ENCODE assay signal across 8 cellular contexts in genomic region chr10:31759124-31759798, GRCh38.
DNase-seq lines count a peak whose midpoint lies in the region; ATAC-seq and TF ChIP-seq lines count a peak whose summit lies in the region.

No MANE protein-coding gene starts in this region.

- DNase-seq in NCI-H2171 treated with DMSO at 0.1 percent for 48 hours (lab: John Stamatoyannopoulos, UW): peak; percentile 53
- DNase-seq in activated CD8-positive, alpha-beta memory T cell treated with anti-CD3 and anti-CD28 coated beads, Interleukin-2, amount 50 U/mL, for 48 hours: peak; percentile 81
- DNase-seq in epithelial cell of proximal tubule (ENCODE audit: low read depth): no peak
- DNase-seq in naive thymus-derived CD8-positive, alpha-beta T cell: peak in 9 of 10 donors; percentile 4 to 72 (median 25)
- peak; percentile 43 to 68 for DNase-seq in stimulated activated naive CD8-positive, alpha-beta T cell treated with anti-CD3 and anti-CD28 coated beads, Interleukin-15, amount 100 ng/mL, for 72 hours
- DNase-seq in HUDEP-2 (lab: John Stamatoyannopoulos, UW; ENCODE audit: unreplicated experiment in 76 of 76): no peak

- H3K4me3 Mint-ChIP-seq in naive thymus-derived CD8-positive, alpha-beta T cell: peak overlapping the region; percentile 88 to 95 (median 92)
- H3K4me3 Mint-ChIP-seq in stimulated activated naive CD8-positive, alpha-beta T cell treated with anti-CD3 and anti-CD28 coated beads, Interleukin-15, amount 100 ng/mL, for 72 hours: peak overlapping the region; percentile 90 to 95

- POLR2A ChIA-PET in naive thymus-derived CD8-positive, alpha-beta T cell (lab: Charles Lee): interaction anchor here (0.9 kb wide), 1 partner anchor 728 kb away, joined by 5 read pairs; the partner anchor contains the start of gene ZNF438

- peak overlapping the region; percentile 89 to 99 (median 95) for H3K27ac Mint-ChIP-seq in naive thymus-derived CD8-positive, alpha-beta T cell
- H3K27ac Mint-ChIP-seq in stimulated activated naive CD8-positive, alpha-beta T cell treated with anti-CD3 and anti-CD28 coated beads, Interleukin-15, amount 100 ng/mL, for 72 hours: peak overlapping the region; percentile 96 to 99

- no peak for TF ChIP-seq CTCF in epithelial cell of proximal tubule (conservative IDR thresholded peaks at IDR 0.05; ENCODE audit: low read depth, low read length)

- no peaks in the 10 kb centered on the region for H3K36me3 Mint-ChIP-seq in naive thymus-derived CD8-positive, alpha-beta T cell

- H3K9me3 ChIP-seq in ES-I3 (ENCODE audit: control insufficient read depth, insufficient read depth, low read length): no peaks in the 10 kb centered on the region; the same call in 1 of the 2 replicates

- H3K36me3 ChIP-seq in ES-I3 (ENCODE audit: insufficient read depth, low read length): no peaks in the 10 kb centered on the region

- peak overlapping the region; percentile 90 for H3K4me3 ChIP-seq in epithelial cell of proximal tubule (ENCODE audit: low read depth, low read length)

- peaks cover 2 to 16% (median 15%) of the 10 kb centered on the region in 4 donors for H3K4me1 Mint-ChIP-seq in naive thymus-derived CD8-positive, alpha-beta T cell
- H3K4me1 Mint-ChIP-seq in stimulated activated naive CD8-positive, alpha-beta T cell treated with anti-CD3 and anti-CD28 coated beads, Interleukin-15, amount 100 ng/mL, for 72 hours: peaks cover 28% of the 10 kb centered on the region

- ATAC-seq in naive thymus-derived CD8-positive, alpha-beta T cell: peak in 1 of 2 donors; percentile 6
- ATAC-seq in stimulated activated naive CD8-positive, alpha-beta T cell treated with anti-CD3 and anti-CD28 coated beads, Interleukin-15, amount 100 ng/mL, for 72 hours: peak; percentile 31
- ATAC-seq in HG02970 (IDR thresholded peaks at IDR 0.05; ENCODE audit: low FRiP score, unreplicated experiment): no peak

- no peaks in the 10 kb centered on the region for H3K9me3 Mint-ChIP-seq in naive thymus-derived CD8-positive, alpha-beta T cell
- H3K9me3 Mint-ChIP-seq in stimulated activated naive CD8-positive, alpha-beta T cell treated with anti-CD3 and anti-CD28 coated beads, Interleukin-15, amount 100 ng/mL, for 72 hours: no peaks in the 10 kb centered on the region

- no peaks in the 10 kb centered on the region for H3K27me3 Mint-ChIP-seq in naive thymus-derived CD8-positive, alpha-beta T cell
- H3K27me3 Mint-ChIP-seq in stimulated activated naive CD8-positive, alpha-beta T cell treated with anti-CD3 and anti-CD28 coated beads, Interleukin-15, amount 100 ng/mL, for 72 hours: no peaks in the 10 kb centered on the region

- H3K9ac ChIP-seq in ES-I3 (ENCODE audit: low read depth, low read length): peak overlapping the region; percentile 85

- peaks cover 69% of the 10 kb centered on the region for H3K4me1 ChIP-seq in ES-I3 (ENCODE audit: insufficient read depth, low read length)

Comparison
In these comparisons a context has a peak if more than half of its experiments do, and no peak if none do; other contexts are left out.
1. DNase-seq: peak in NCI-H2171 treated with DMSO at 0.1 percent for 48 hours (single experiment), activated CD8-positive, alpha-beta memory T cell treated with anti-CD3 and anti-CD28 coated beads, Interleukin-2, amount 50 U/mL, for 48 hours (single experiment), naive thymus-derived CD8-positive, alpha-beta T cell (9 of 10) and stimulated activated naive CD8-positive, alpha-beta T cell treated with anti-CD3 and anti-CD28 coated beads, Interleukin-15, amount 100 ng/mL, for 72 hours (2 of 2); none in epithelial cell of proximal tubule (single experiment) and HUDEP-2 (0 of 76).